9 cellular contexts compared by ENCODE assay signal in the genomic region with DNA sequence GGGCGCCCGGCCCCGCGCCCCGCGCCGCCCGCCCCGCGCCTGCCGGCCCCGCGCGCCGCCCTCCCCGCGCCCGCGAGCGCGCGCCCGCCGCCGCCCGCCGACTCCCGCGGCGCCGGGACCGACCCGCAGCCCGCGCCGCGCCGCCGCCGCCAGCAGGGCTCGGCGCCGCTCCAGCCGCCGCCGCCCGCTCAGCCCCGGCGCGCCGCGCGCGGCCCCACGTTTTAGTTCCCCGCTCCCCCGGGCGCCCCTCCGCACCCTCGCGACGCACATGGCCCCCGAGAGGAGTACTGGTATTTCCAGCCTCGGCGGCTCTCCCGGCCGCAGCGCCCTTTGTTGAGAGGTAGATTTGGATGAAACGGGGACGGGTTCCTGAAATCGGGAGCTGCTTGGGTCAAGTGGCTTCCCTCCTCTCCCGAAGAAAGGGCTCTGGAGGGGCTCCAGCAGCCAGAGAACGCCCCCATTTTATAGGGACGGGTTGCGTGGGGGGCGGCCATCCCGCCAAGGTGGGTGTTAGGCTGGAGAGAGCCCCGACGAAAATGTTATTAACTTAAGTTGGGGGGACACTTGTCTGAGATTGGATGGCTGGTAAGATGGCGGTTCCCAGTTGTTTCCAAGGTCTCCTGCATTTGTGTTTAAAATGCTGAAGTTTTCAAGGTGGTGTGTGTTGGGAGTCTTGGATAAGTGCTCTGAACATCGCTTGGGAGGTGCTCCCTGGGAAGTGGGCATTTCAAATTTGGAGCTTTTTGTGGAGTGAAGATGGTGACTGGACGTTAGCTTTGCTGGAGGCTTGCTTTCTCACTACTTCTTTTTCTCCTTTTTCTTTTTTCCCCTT. TPM values are rescaled to one million over a fixed set of nuclear protein-coding genes. Genes with fewer than 3 reads are reported as not detected.
DNase-seq lines count a peak whose midpoint lies in the region; ATAC-seq, FAIRE-seq and TF ChIP-seq lines count a peak whose summit lies in the region.
"Had no signal": no experiment of that assay in that cellular context is flagged by ENCODE, and none has a peak within 500 bp of the region (broad histone marks: within the 10 kb centered on the region; RNA-seq: fewer than 3 reads in every experiment).

No MANE protein-coding gene starts in this region.

- no peaks in the 10 kb centered on the region for H3K9me3 ChIP-seq in pancreas

- no peaks in the 10 kb centered on the region for H3K36me3 ChIP-seq in pancreas

- H3K27ac Mint-ChIP-seq in HFFc6 = peak overlapping the region; percentile 73
- H3K27ac Mint-ChIP-seq in activated T-helper 1 cell treated with anti-CD3 and anti-CD28 coated beads, Interleukin-12 subunit alpha, Interleukin-12 subunit beta, Interleukin-2, Interleukin-4 antibody, amounts not matched to agents 30 ng/mL and 10 ng/mL and 1 ng/mL, durations not matched to agents 14 hours and 24 hours and 36 hours = peak overlapping the region; percentile 91

- TF ChIP-seq CTCF in HFFc6 (IDR thresholded peaks at IDR 0.05) (no peak), pancreas (IDR thresholded peaks at IDR 0.05) (no peak)

- peak overlapping the region; percentile 23 to 86 (median 66) for H3K4me3 ChIP-seq in pancreas

- WGBS in pancreas, 2 donors = 1% methylated on average over 40 to 82 of the region's 82 CpGs

- ATAC-seq in pancreas (peak in 1 of 4 donors; percentile 1), HG02610 (IDR thresholded peaks at IDR 0.05; ENCODE audit: unreplicated experiment) (no peak), HG02852 (IDR thresholded peaks at IDR 0.05; ENCODE audit: unreplicated experiment) (no peak)

- H3K27ac ChIP-seq in pancreas = peak overlapping the region in 1 of 4 donors; percentile 21

- H3K4me1 Mint-ChIP-seq in HFFc6 (ENCODE audit: low read depth) = peaks cover 65% of the 10 kb centered on the region
- peaks cover 75% of the 10 kb centered on the region for H3K4me1 Mint-ChIP-seq in activated T-helper 1 cell treated with anti-CD3 and anti-CD28 coated beads, Interleukin-12 subunit alpha, Interleukin-12 subunit beta, Interleukin-2, Interleukin-4 antibody, amounts not matched to agents 30 ng/mL and 10 ng/mL and 1 ng/mL, durations not matched to agents 14 hours and 24 hours and 36 hours (ENCODE audit: low read depth)

- peaks cover 17% of the 10 kb centered on the region for H3K27me3 Mint-ChIP-seq in HFFc6 (ENCODE audit: insufficient read depth)
- peaks cover 32% of the 10 kb centered on the region for H3K27me3 Mint-ChIP-seq in activated T-helper 1 cell treated with anti-CD3 and anti-CD28 coated beads, Interleukin-12 subunit alpha, Interleukin-12 subunit beta, Interleukin-2, Interleukin-4 antibody, amounts not matched to agents 30 ng/mL and 10 ng/mL and 1 ng/mL, durations not matched to agents 14 hours and 24 hours and 36 hours (ENCODE audit: insufficient read depth)

- FAIRE-seq in pancreas (lab: Jason Lieb, UNC) = no peak

- H3K4me1 ChIP-seq in pancreas = peaks cover 17 to 28% (median 22%) of the 10 kb centered on the region in 3 donors

- no peaks in the 10 kb centered on the region for H3K9me3 Mint-ChIP-seq in HFFc6
- H3K9me3 Mint-ChIP-seq in activated T-helper 1 cell treated with anti-CD3 and anti-CD28 coated beads, Interleukin-12 subunit alpha, Interleukin-12 subunit beta, Interleukin-2, Interleukin-4 antibody, amounts not matched to agents 30 ng/mL and 10 ng/mL and 1 ng/mL, durations not matched to agents 14 hours and 24 hours and 36 hours = no peaks in the 10 kb centered on the region

- H3K36me3 Mint-ChIP-seq in HFFc6 (ENCODE audit: low read depth) = 0 out of 2 replicates have a peak, but pooled peaks cover 4% of the 10 kb centered on the region
- H3K36me3 Mint-ChIP-seq in activated T-helper 1 cell treated with anti-CD3 and anti-CD28 coated beads, Interleukin-12 subunit alpha, Interleukin-12 subunit beta, Interleukin-2, Interleukin-4 antibody, amounts not matched to agents 30 ng/mL and 10 ng/mL and 1 ng/mL, durations not matched to agents 14 hours and 24 hours and 36 hours (ENCODE audit: low read depth) = peaks cover 36% of the 10 kb centered on the region

- peaks cover 0 to 5% (median 0%) of the 10 kb centered on the region in 4 donors for H3K27me3 ChIP-seq in pancreas

- intact Hi-C loops in activated T-helper 1 cell treated with anti-CD3 and anti-CD28 coated beads, Interleukin-12 subunit alpha, Interleukin-12 subunit beta, Interleukin-2, Interleukin-4 antibody, amounts not matched to agents 30 ng/mL and 10 ng/mL and 1 ng/mL, durations not matched to agents 14 hours and 24 hours and 36 hours (cut with micrococcal nuclease) = loop anchor here (1.0 to 5.0 kb wide), 4 partner anchors 75 to 790 kb away; a partner anchor contains a TSS
- intact Hi-C loops in pancreas (cut with DNase I) = no loop called here

- peak; percentile 57 for DNase-seq in AG20443 (ENCODE audit: low spot score)
- no peak for DNase-seq in HFFc6
- peak; percentile 12 for DNase-seq in activated T-helper 1 cell treated with anti-CD3 and anti-CD28 coated beads, Interleukin-12 subunit alpha, Interleukin-12 subunit beta, Interleukin-2, Interleukin-4 antibody, amounts not matched to agents 30 ng/mL and 10 ng/mL and 1 ng/mL, durations not matched to agents 14 hours and 24 hours and 36 hours (ENCODE audit: low spot score)
- peak; percentile 33 for DNase-seq in germinal center (ENCODE audit: low spot score)
- peak; percentile 29 to 75 (median 48) for DNase-seq in pancreas
- DNase-seq in COLO829 (ENCODE audit: low spot score) = no peak

- H3K4me3 Mint-ChIP-seq in HFFc6 = peak overlapping the region; percentile 92
- peak overlapping the region; percentile 90 for H3K4me3 Mint-ChIP-seq in activated T-helper 1 cell treated with anti-CD3 and anti-CD28 coated beads, Interleukin-12 subunit alpha, Interleukin-12 subunit beta, Interleukin-2, Interleukin-4 antibody, amounts not matched to agents 30 ng/mL and 10 ng/mL and 1 ng/mL, durations not matched to agents 14 hours and 24 hours and 36 hours

RNA-seq across cellular contexts. Expression of a gene that starts 1.1 kb away (rescaled TPM):
- 10 to 100 TPM; 34.8 to 51.1 (median 42.3) TPM for total RNA-seq in HFFc6 (2021; fragmentation: NEBNext Ultra II Directional; extraction: Animal tissue kit (Norgen Biotek cat#: 25700))
- total RNA-seq in activated T-helper 1 cell treated with anti-CD3 and anti-CD28 coated beads, Interleukin-12 subunit alpha, Interleukin-12 subunit beta, Interleukin-2, Interleukin-4 antibody, amounts not matched to agents 30 ng/mL and 10 ng/mL and 1 ng/mL, durations not matched to agents 14 hours and 24 hours and 36 hours = 59.3 and 66.5 TPM in 2 replicates
- 10 to 100 TPM; 15.8 to 33.9 (median 24.0) TPM for total RNA-seq in pancreas
- 10 to 100 TPM; 10.6 to 25.1 TPM for polyA plus RNA-seq in pancreas

RNA-seq across cellular contexts. Expression of a gene that starts 5.9 kb away (rescaled TPM):
- 10 to 100 TPM; 39.5 to 47.6 (median 43.8) TPM for total RNA-seq in HFFc6 (2021; fragmentation: NEBNext Ultra II Directional; extraction: Animal tissue kit (Norgen Biotek cat#: 25700))
- 78.7 and 84.4 TPM in 2 replicates for total RNA-seq in activated T-helper 1 cell treated with anti-CD3 and anti-CD28 coated beads, Interleukin-12 subunit alpha, Interleukin-12 subunit beta, Interleukin-2, Interleukin-4 antibody, amounts not matched to agents 30 ng/mL and 10 ng/mL and 1 ng/mL, durations not matched to agents 14 hours and 24 hours and 36 hours
- 10 to 100 TPM; 27.9 to 43.0 (median 34.6) TPM for total RNA-seq in pancreas
- 10 to 100 TPM; 47.6 to 60.4 TPM for polyA plus RNA-seq in pancreas

RNA-seq across cellular contexts. Expression of a gene that starts 23.2 kb away (rescaled TPM):
- not detected for total RNA-seq in HFFc6 (2021; fragmentation: NEBNext Ultra II Directional; extraction: Animal tissue kit (Norgen Biotek cat#: 25700))
- total RNA-seq in activated T-helper 1 cell treated with anti-CD3 and anti-CD28 coated beads, Interleukin-12 subunit alpha, Interleukin-12 subunit beta, Interleukin-2, Interleukin-4 antibody, amounts not matched to agents 30 ng/mL and 10 ng/mL and 1 ng/mL, durations not matched to agents 14 hours and 24 hours and 36 hours = 0.18 TPM in 1 of 2 replicates, not detected in the other
- total RNA-seq in pancreas = under 1 TPM in 5 of 6 donors, not detected in 1; 0.08 to 0.47 (median 0.34) TPM
- polyA plus RNA-seq in pancreas = 1 to 10 TPM in 1 of 2 donors, under 1 TPM in 1; 0.53 to 1.3 TPM
- total RNA-seq: myocyte had no signal

Comparison
In these comparisons a context has a peak if more than half of its experiments do, and no peak if none do; other contexts are left out.
1. DNase-seq: peak in AG20443 (single experiment), activated T-helper 1 cell treated with anti-CD3 and anti-CD28 coated beads, Interleukin-12 subunit alpha, Interleukin-12 subunit beta, Interleukin-2, Interleukin-4 antibody, amounts not matched to agents 30 ng/mL and 10 ng/mL and 1 ng/mL, durations not matched to agents 14 hours and 24 hours and 36 hours (single experiment), germinal center (single experiment) and pancreas (6 of 6); none in HFFc6 (single experiment) and COLO829 (single experiment).